In genomic region chr18:32213693-32214092, GRCh38 we compare ENCODE assay signal across 1 cellular context.
A peak's percentile ranks its signal among the peaks of the same experiment; 100 is the strongest.
TF ChIP-seq lines count a peak whose summit lies in the region.

No MANE protein-coding gene starts in this region.

TF ChIP-seq in HepG2, 621 proteins besides CTCF, POLR2A, EP300 and RAD21 (continued from another document and continues in another):
- no peak for TF ChIP-seq ZNF691 (CRISPR knock-in tag; IDR thresholded peaks at IDR 0.05; ENCODE audit: borderline replicate concordance, low read depth)
- peak; percentile 94 for TF ChIP-seq SIX4 (CRISPR knock-in tag; IDR thresholded peaks at IDR 0.05)
- TF ChIP-seq ZNF326 (CRISPR knock-in tag; IDR thresholded peaks at IDR 0.05; ENCODE audit: borderline replicate concordance) = no peak
- no peak for TF ChIP-seq ZFAT (CRISPR knock-in tag; conservative IDR thresholded peaks at IDR 0.05)
- no peak for TF ChIP-seq MXD3 (CRISPR knock-in tag; IDR thresholded peaks at IDR 0.05)
- no peak for TF ChIP-seq ZFP90 (CRISPR knock-in tag; IDR thresholded peaks at IDR 0.05; ENCODE audit: borderline replicate concordance)
- peak; percentile 45; the same call in 1 of the 2 replicates for TF ChIP-seq ISL2 (CRISPR knock-in tag; IDR thresholded peaks at IDR 0.05)
- TF ChIP-seq ZNF205 (CRISPR knock-in tag; IDR thresholded peaks at IDR 0.05) = peak; percentile 56; the same call in 1 of the 2 replicates
- TF ChIP-seq ZNF503 (CRISPR knock-in tag; IDR thresholded peaks at IDR 0.05) = no peak
- no peak for TF ChIP-seq DMAP1 (CRISPR knock-in tag; IDR thresholded peaks at IDR 0.05)
- TF ChIP-seq NPAS2 (CRISPR knock-in tag; IDR thresholded peaks at IDR 0.05; ENCODE audit: borderline replicate concordance) = no peak
- no peak for TF ChIP-seq PHF8 (CRISPR knock-in tag; IDR thresholded peaks at IDR 0.05)
- no peak for TF ChIP-seq XBP1 (CRISPR knock-in tag; IDR thresholded peaks at IDR 0.05)
- no peak for TF ChIP-seq ZFP1 (CRISPR knock-in tag; IDR thresholded peaks at IDR 0.05)
- no peak for TF ChIP-seq ZNF790 (CRISPR knock-in tag; IDR thresholded peaks at IDR 0.05; ENCODE audit: borderline replicate concordance)
- TF ChIP-seq ELK4 (CRISPR knock-in tag; IDR thresholded peaks at IDR 0.05; ENCODE audit: borderline replicate concordance) = no peak
- no peak for TF ChIP-seq GLMP (CRISPR knock-in tag; IDR thresholded peaks at IDR 0.05; ENCODE audit: borderline replicate concordance)
- TF ChIP-seq ZNF224 (CRISPR knock-in tag; IDR thresholded peaks at IDR 0.05) = no peak
- TF ChIP-seq HDAC2 (CRISPR knock-in tag; IDR thresholded peaks at IDR 0.05) = peak; percentile 61; the same call in 1 of the 2 replicates
- no peak for TF ChIP-seq MEF2D (CRISPR knock-in tag; IDR thresholded peaks at IDR 0.05)
- peak; percentile 52; the same call in 1 of the 2 replicates for TF ChIP-seq POGZ (CRISPR knock-in tag; IDR thresholded peaks at IDR 0.05)
- no peak; the same call in 1 of the 2 replicates for TF ChIP-seq CEBPB (IDR thresholded peaks at IDR 0.05; ENCODE audit: borderline replicate concordance, low read depth, low read length)
- TF ChIP-seq MAZ (IDR thresholded peaks at IDR 0.05; ENCODE audit: borderline replicate concordance, low read depth, low read length) = no peak
- no peak for TF ChIP-seq MAZ (CRISPR knock-in tag; IDR thresholded peaks at IDR 0.05; ENCODE audit: low read depth)
- 0 out of 2 replicates have a peak, but pooled peaks have one; percentile 32 for TF ChIP-seq KDM6A (CRISPR knock-in tag; IDR thresholded peaks at IDR 0.05; ENCODE audit: low read depth)
- TF ChIP-seq KDM3A (CRISPR knock-in tag; IDR thresholded peaks at IDR 0.05; ENCODE audit: low read depth) = peak; percentile 25; the same call in 1 of the 2 replicates
- no peak for TF ChIP-seq PPARG (CRISPR knock-in tag; conservative IDR thresholded peaks at IDR 0.05)
- TF ChIP-seq HNF1A (IDR thresholded peaks at IDR 0.05; ENCODE audit: low read depth) = no peak
- TF ChIP-seq HNF1A (CRISPR knock-in tag; IDR thresholded peaks at IDR 0.05; ENCODE audit: borderline replicate concordance) = peak; percentile 17; the same call in 1 of the 2 replicates
- TF ChIP-seq TMF1 (CRISPR knock-in tag; IDR thresholded peaks at IDR 0.05; ENCODE audit: low read depth) = no peak
- TF ChIP-seq GFI1 (CRISPR knock-in tag; IDR thresholded peaks at IDR 0.05; ENCODE audit: borderline replicate concordance) = no peak
- TF ChIP-seq MIER2 (CRISPR knock-in tag; IDR thresholded peaks at IDR 0.05) = no peak; the same call in 1 of the 2 replicates
- TF ChIP-seq RFX5 (IDR thresholded peaks at IDR 0.05; ENCODE audit: low read depth, low read length) = no peak
- 0 out of 2 replicates have a peak, but pooled peaks have one; percentile 28 for TF ChIP-seq KAT8 (CRISPR knock-in tag; IDR thresholded peaks at IDR 0.05)
- no peak for TF ChIP-seq FUBP1 (CRISPR knock-in tag; IDR thresholded peaks at IDR 0.05; ENCODE audit: borderline replicate concordance)
- TF ChIP-seq ATF3 (CRISPR knock-in tag; IDR thresholded peaks at IDR 0.05) = peak; percentile 32; the same call in 1 of the 2 replicates
- TF ChIP-seq REPIN1 (CRISPR knock-in tag; IDR thresholded peaks at IDR 0.05; ENCODE audit: borderline replicate concordance, low read depth) = peak; percentile 86; the same call in 1 of the 2 replicates
- no peak for TF ChIP-seq NFRKB (IDR thresholded peaks at IDR 0.05)
- TF ChIP-seq ZFP41 (CRISPR knock-in tag; IDR thresholded peaks at IDR 0.05; ENCODE audit: borderline replicate concordance) = no peak
- no peak for TF ChIP-seq GMEB2 (CRISPR knock-in tag; IDR thresholded peaks at IDR 0.05; ENCODE audit: low read depth)
- TF ChIP-seq ZNF746 (CRISPR knock-in tag; IDR thresholded peaks at IDR 0.05) = no peak
- 0 out of 2 replicates have a peak, but pooled peaks have one; percentile 49 for TF ChIP-seq CEBPG (CRISPR knock-in tag; IDR thresholded peaks at IDR 0.05)
- TF ChIP-seq NCOA1 (CRISPR knock-in tag; IDR thresholded peaks at IDR 0.05) = no peak
- TF ChIP-seq MIXL1 (CRISPR knock-in tag; IDR thresholded peaks at IDR 0.05) = peak; percentile 78
- TF ChIP-seq ZBTB4 (CRISPR knock-in tag; IDR thresholded peaks at IDR 0.05; ENCODE audit: borderline replicate concordance) = no peak
- TF ChIP-seq HCFC1 (IDR thresholded peaks at IDR 0.05; ENCODE audit: low read depth, low read length) = no peak
- no peak for TF ChIP-seq ZNF816 (CRISPR knock-in tag; IDR thresholded peaks at IDR 0.05; ENCODE audit: borderline replicate concordance)
- TF ChIP-seq ATF2 (CRISPR knock-in tag; IDR thresholded peaks at IDR 0.05) = peak; percentile 22; the same call in 1 of the 2 replicates
- no peak for TF ChIP-seq IKZF1 (IDR thresholded peaks at IDR 0.05)
